In genomic region chr18:79579807-79580480, GRCh38 we compare ENCODE assay signal across 24 cellular contexts.
DNase-seq lines count a peak whose midpoint lies in the region; ATAC-seq, FAIRE-seq and TF ChIP-seq lines count a peak whose summit lies in the region.
"Had no signal": no experiment of that assay in that cellular context is flagged by ENCODE, and none has a peak within 500 bp of the region (broad histone marks: within the 10 kb centered on the region; RNA-seq: fewer than 3 reads in every experiment).

No MANE protein-coding gene starts in this region.

- no peaks in the 10 kb centered on the region for H3K9me1 ChIP-seq in K562 (ENCODE audit: control insufficient read depth, insufficient read depth, low read length)

- no peak for TF ChIP-seq RAD21 in K562 (CRISPR knock-in tag; conservative IDR thresholded peaks at IDR 0.05 in 1 of 2, IDR thresholded peaks at IDR 0.05 in 1 of 2)

- no peak overlapping the region for H3K4me2 ChIP-seq in K562 (ENCODE audit: insufficient read depth, low read length)

- H3K4me1 ChIP-seq in K562 (replicated peaks in 1 of 2; ENCODE audit: control insufficient read depth in 2 of 2, insufficient read depth in 2 of 2, low read length in 2 of 2): peaks cover 0 to 26% of the 10 kb centered on the region in 2 experiments; a peak in 3 of 5 replicates
- H3K4me1 ChIP-seq in aorta (ENCODE audit: control insufficient read depth in 1 of 2, insufficient read depth in 2 of 2, low read length in 2 of 2): no peaks in the 10 kb centered on the region

- H3K27ac Mint-ChIP-seq in nephron progenitor cell: peak overlapping the region; percentile 90
- no peak overlapping the region for H3K27ac Mint-ChIP-seq in activated CD4-positive, alpha-beta T cell treated with anti-CD3 and anti-CD28 coated beads, Interleukin-2, amount 10 ng/mL, durations not matched to agents 7 days and 5 days
- H3K27ac Mint-ChIP-seq: activated CD4-positive, alpha-beta memory T cell treated with anti-CD3 and anti-CD28 coated beads, Interleukin-2, amount 10 ng/mL, durations not matched to agents 7 days and 5 days; dendritic cell treated with granulocyte-macrophage colony-stimulating factor and Interleukin-4, amounts not matched to agents 40 ng/mL and 50 ng/mL, for 4 days; stimulated activated effector memory CD8-positive, alpha-beta T cell treated with anti-CD3 and anti-CD28 coated beads, Interleukin-12 subunit alpha, Interleukin-12 subunit beta, amount 100 ng/mL, for 72 hours had no signal

- no peaks in the 10 kb centered on the region for H3K36me3 Mint-ChIP-seq in nephron progenitor cell (ENCODE audit: low read depth)
- no peaks in the 10 kb centered on the region for H3K36me3 Mint-ChIP-seq in activated CD4-positive, alpha-beta T cell treated with anti-CD3 and anti-CD28 coated beads, Interleukin-2, amount 10 ng/mL, durations not matched to agents 7 days and 5 days (ENCODE audit: low read depth)
- H3K36me3 Mint-ChIP-seq: stimulated activated effector memory CD8-positive, alpha-beta T cell treated with anti-CD3 and anti-CD28 coated beads, Interleukin-12 subunit alpha, Interleukin-12 subunit beta, amount 100 ng/mL, for 72 hours had no signal

- DNase-seq in cardiac septum (ENCODE audit: low spot score): peak; percentile 72
- DNase-seq in left cardiac atrium: no peak
- no peak for DNase-seq in K562 (ENCODE audit: extremely low read depth in 1 of 4, low spot score in 3 of 4)
- DNase-seq in nephron progenitor cell: no peak
- peak; percentile 40 to 72 for DNase-seq in aorta
- no peak for DNase-seq in activated CD4-positive, alpha-beta T cell treated with anti-CD3 and anti-CD28 coated beads, Interleukin-2, amount 10 ng/mL, durations not matched to agents 7 days and 5 days
- no peak for DNase-seq in NCI-H446 (lab: John Stamatoyannopoulos, UW)
- DNase-seq: activated CD4-positive, alpha-beta memory T cell treated with anti-CD3 and anti-CD28 coated beads, Interleukin-2, amount 10 ng/mL, durations not matched to agents 7 days and 5 days; activated T-cell treated with anti-CD3 and anti-CD28 coated beads for 4 hours; C1 segment of cervical spinal cord; Calu3; GOT3; Kasumi-1; NCI-H187 treated with DMSO at 0.1 percent for 48 hours; NCI-H69; substantia nigra had no signal

- no peak for FAIRE-seq in K562 (lab: Jason Lieb, UNC)
- FAIRE-seq: endometrium, GM12878 had no signal

- no TSS peak for BruUV-seq in K562 (replicated peaks; lab: Mats Ljungman, UMichigan)

- H3K9ac ChIP-seq in K562 (ENCODE audit: insufficient read depth in 1 of 2, low read depth in 2 of 2, low read length in 2 of 2): no peak overlapping the region

- no peak for TF ChIP-seq EP300 in K562 (IDR thresholded peaks at IDR 0.05; ENCODE audit: low read length)

- intact Hi-C loops in cardiac septum (cut with DNase I) (no loop called here), left cardiac atrium (cut with DNase I) (no loop called here), K562 (cut with micrococcal nuclease) (no loop called here), aorta (cut with DNase I) (loop anchor here (5.0 to 10.0 kb wide), 2 partner anchors 65 to 73 kb away; no protein-coding TSS in a partner anchor)

- POLR2A ChIA-PET in K562 (lab: Yijun Ruan, JAX): interaction anchor here (1.0 kb wide), 1 partner anchor 21 kb away, joined by 4 read pairs; no protein-coding TSS in a partner anchor
- POLR2A ChIA-PET in activated CD4-positive, alpha-beta T cell treated with anti-CD3 and anti-CD28 coated beads, Interleukin-2, amount 10 ng/mL, durations not matched to agents 7 days and 5 days (lab: Charles Lee): no interaction called here

- H2AFZ ChIP-seq in K562 (ENCODE audit: low read depth, low read length): no peak overlapping the region

- peaks cover 7% of the 10 kb centered on the region for H3K27me3 Mint-ChIP-seq in nephron progenitor cell (ENCODE audit: low read depth, poor library complexity)
- no peaks in the 10 kb centered on the region for H3K27me3 Mint-ChIP-seq in activated CD4-positive, alpha-beta T cell treated with anti-CD3 and anti-CD28 coated beads, Interleukin-2, amount 10 ng/mL, durations not matched to agents 7 days and 5 days
- H3K27me3 Mint-ChIP-seq: activated CD4-positive, alpha-beta memory T cell treated with anti-CD3 and anti-CD28 coated beads, Interleukin-2, amount 10 ng/mL, durations not matched to agents 7 days and 5 days had no signal

- H3K4me1 Mint-ChIP-seq in nephron progenitor cell: peaks cover 35% of the 10 kb centered on the region
- peaks cover 13% of the 10 kb centered on the region for H3K4me1 Mint-ChIP-seq in activated CD4-positive, alpha-beta T cell treated with anti-CD3 and anti-CD28 coated beads, Interleukin-2, amount 10 ng/mL, durations not matched to agents 7 days and 5 days

- no peak for ATAC-seq in left cardiac atrium
- ATAC-seq in K562: no peak
- ATAC-seq in aorta (ENCODE audit: low FRiP score): no peak
- ATAC-seq: GM12878; stimulated activated effector memory CD8-positive, alpha-beta T cell treated with anti-CD3 and anti-CD28 coated beads, Interleukin-12 subunit alpha, Interleukin-12 subunit beta, amount 100 ng/mL, for 72 hours had no signal

- TF ChIP-seq CTCF in K562 (IDR thresholded peaks at IDR 0.05 in 2 of 3, conservative IDR thresholded peaks at IDR 0.05 in 1 of 3; ENCODE audit: insufficient read depth in 2 of 3, low read depth in 1 of 3, low read length in 3 of 3) (no peak), nephron progenitor cell (IDR thresholded peaks at IDR 0.05) (no peak)

- H3K4me3 Mint-ChIP-seq in nephron progenitor cell: no peak overlapping the region
- no peak overlapping the region for H3K4me3 Mint-ChIP-seq in activated CD4-positive, alpha-beta T cell treated with anti-CD3 and anti-CD28 coated beads, Interleukin-2, amount 10 ng/mL, durations not matched to agents 7 days and 5 days
- H3K4me3 Mint-ChIP-seq: activated CD4-positive, alpha-beta memory T cell treated with anti-CD3 and anti-CD28 coated beads, Interleukin-2, amount 10 ng/mL, durations not matched to agents 7 days and 5 days; dendritic cell treated with granulocyte-macrophage colony-stimulating factor and Interleukin-4, amounts not matched to agents 40 ng/mL and 50 ng/mL, for 4 days; stimulated activated effector memory CD8-positive, alpha-beta T cell treated with anti-CD3 and anti-CD28 coated beads, Interleukin-12 subunit alpha, Interleukin-12 subunit beta, amount 100 ng/mL, for 72 hours had no signal

- no peaks in the 10 kb centered on the region for H3K9me3 Mint-ChIP-seq in nephron progenitor cell
- peaks cover 5% of the 10 kb centered on the region for H3K9me3 Mint-ChIP-seq in activated CD4-positive, alpha-beta T cell treated with anti-CD3 and anti-CD28 coated beads, Interleukin-2, amount 10 ng/mL, durations not matched to agents 7 days and 5 days
- H3K9me3 Mint-ChIP-seq: dendritic cell treated with granulocyte-macrophage colony-stimulating factor and Interleukin-4, amounts not matched to agents 40 ng/mL and 50 ng/mL, for 4 days; stimulated activated effector memory CD8-positive, alpha-beta T cell treated with anti-CD3 and anti-CD28 coated beads, Interleukin-12 subunit alpha, Interleukin-12 subunit beta, amount 100 ng/mL, for 72 hours had no signal

- no peaks in the 10 kb centered on the region for H3K79me2 ChIP-seq in K562 (ENCODE audit: control insufficient read depth, insufficient read depth, low read length)

- H3K27ac ChIP-seq in K562 (ENCODE audit: extremely low read depth, low read depth, low read length) (no peak overlapping the region), aorta (ENCODE audit: low read depth in 1 of 2, low read length in 2 of 2) (no peak overlapping the region)
- H3K27ac ChIP-seq: neutrophil, VCaP had no signal

- H3K9me3 ChIP-seq in K562 (replicated peaks; ENCODE audit: control insufficient read depth, insufficient read depth, low read depth, low read length) (no peaks in the 10 kb centered on the region), aorta (ENCODE audit: control insufficient read depth, low read length) (no peaks in the 10 kb centered on the region)
- H3K9me3 ChIP-seq: neutrophil had no signal

- 11% methylated on average over 15 of the region's 21 CpGs for WGBS in K562 (ENCODE audit: insufficient coverage, low coverage, missing lambda C conversion rate)
- 95 to 96% methylated on average over 21 of the region's 21 CpGs for WGBS in aorta, 2 donors

- TF ChIP-seq POLR2A in K562 (conservative IDR thresholded peaks at IDR 0.05): no peak

- CTCF ChIA-PET in K562 (lab: Yijun Ruan, JAX; ENCODE audit: low intra/inter-chr PET ratio): no interaction called here
- CTCF ChIA-PET in activated CD4-positive, alpha-beta T cell treated with anti-CD3 and anti-CD28 coated beads, Interleukin-2, amount 10 ng/mL, durations not matched to agents 7 days and 5 days (lab: Charles Lee): no interaction called here

- peaks cover 9 to 48% of the 10 kb centered on the region in 2 experiments; a peak in 4 of 5 replicates for H3K27me3 ChIP-seq in K562 (ENCODE audit: control insufficient read depth in 2 of 2, insufficient read depth in 2 of 2, low read length in 2 of 2)
- no peaks in the 10 kb centered on the region for H3K27me3 ChIP-seq in aorta (ENCODE audit: control insufficient read depth in 1 of 2, insufficient read depth in 2 of 2, low read length in 1 of 2)
- H3K27me3 ChIP-seq: neutrophil had no signal

- H3K36me3 ChIP-seq in K562 (ENCODE audit: control insufficient read depth, insufficient read depth, low read length) (no peaks in the 10 kb centered on the region), aorta (ENCODE audit: control insufficient read depth in 1 of 2, insufficient read depth in 2 of 2, low read length in 1 of 2) (no peaks in the 10 kb centered on the region)
- H3K36me3 ChIP-seq: neutrophil had no signal

- no peak overlapping the region for H3K4me3 ChIP-seq in K562
- H3K4me3 ChIP-seq in aorta (ENCODE audit: low read length in 2 of 2): no peak overlapping the region
- H3K4me3 ChIP-seq: GM12878, lung, smooth muscle cell had no signal

- in situ Hi-C loops in K562 (cut with MboI): no loop called here

- H4K20me1 ChIP-seq in K562 (replicated peaks; ENCODE audit: control insufficient read depth, insufficient read depth, low read length): no peaks in the 10 kb centered on the region

TF ChIP-seq in K562, 482 proteins besides CTCF, POLR2A, EP300 and RAD21:
- TF ChIP-seq TGIF2 (CRISPR knock-in tag; IDR thresholded peaks at IDR 0.05) (no peak), EGR1 (conservative IDR thresholded peaks at IDR 0.05) (peak; percentile 41)

Comparison
In these comparisons a context has a peak if more than half of its experiments do, and no peak if none do; other contexts are left out.
1. DNase-seq: peak in cardiac septum (single experiment) and aorta (2 of 2); none in left cardiac atrium (single experiment), K562 (0 of 4), nephron progenitor cell (single experiment), activated CD4-positive, alpha-beta T cell treated with anti-CD3 and anti-CD28 coated beads, Interleukin-2, amount 10 ng/mL, durations not matched to agents 7 days and 5 days (single experiment) and NCI-H446 (0 of 2).
2. intact Hi-C loops: an anchor here in aorta (5.0 to 10.0 kb wide); none called in cardiac septum, left cardiac atrium and K562.